Comparison of ENCODE assay signal across 14 cellular contexts in genomic region chr1:243287128-243287470, GRCh38. TPM values are rescaled to one million over a fixed set of nuclear protein-coding genes. Genes with fewer than 3 reads are reported as not detected.
DNase-seq lines count a peak whose midpoint lies in the region; ATAC-seq and TF ChIP-seq lines count a peak whose summit lies in the region.
"Had no signal": no experiment of that assay in that cellular context is flagged by ENCODE, and none has a peak within 500 bp of the region (broad histone marks: within the 10 kb centered on the region; RNA-seq: fewer than 3 reads in every experiment).

No MANE protein-coding gene starts in this region.

- peaks cover 75% of the 10 kb centered on the region for H3K36me3 Mint-ChIP-seq in activated naive CD8-positive, alpha-beta T cell treated with anti-CD3 and anti-CD28 coated beads for 36 hours
- peaks cover 34% of the 10 kb centered on the region for H3K36me3 Mint-ChIP-seq in glutamatergic neuron (ENCODE audit: unreplicated experiment)
- H3K36me3 Mint-ChIP-seq in activated CD4-positive, alpha-beta memory T cell treated with anti-CD3 and anti-CD28 coated beads, Interleukin-2, amount 10 ng/mL, durations not matched to agents 7 days and 5 days (ENCODE audit: low read depth), result peaks cover 52% of the 10 kb centered on the region

- TF ChIP-seq CTCF in heart left ventricle (IDR thresholded peaks at IDR 0.05) (no peak), left lung (IDR thresholded peaks at IDR 0.05) (no peak), thoracic aorta (IDR thresholded peaks at IDR 0.05) (no peak), glutamatergic neuron (IDR thresholded peaks at IDR 0.05; ENCODE audit: partially characterized antibody, unreplicated experiment) (no peak)

- H3K36me3 ChIP-seq in heart left ventricle, result peaks cover 0 to 78% (median 26%) of the 10 kb centered on the region in 9 donors
- peaks cover 0 to 31% of the 10 kb centered on the region in 2 donors for H3K36me3 ChIP-seq in left lung
- H3K36me3 ChIP-seq in thoracic aorta, result no peaks in the 10 kb centered on the region

- peaks cover 21% of the 10 kb centered on the region for H3K4me1 Mint-ChIP-seq in activated naive CD8-positive, alpha-beta T cell treated with anti-CD3 and anti-CD28 coated beads for 36 hours
- peaks cover 7% of the 10 kb centered on the region for H3K4me1 Mint-ChIP-seq in glutamatergic neuron (ENCODE audit: low read depth, unreplicated experiment)
- H3K4me1 Mint-ChIP-seq in activated CD4-positive, alpha-beta memory T cell treated with anti-CD3 and anti-CD28 coated beads, Interleukin-2, amount 10 ng/mL, durations not matched to agents 7 days and 5 days, result peaks cover 22% of the 10 kb centered on the region

- DNase-seq in heart left ventricle, result no peak
- DNase-seq in Right ventricle myocardium superior, result no peak
- no peak for DNase-seq in activated naive CD8-positive, alpha-beta T cell treated with anti-CD3 and anti-CD28 coated beads for 36 hours
- DNase-seq in left lung, result no peak
- no peak for DNase-seq in thoracic aorta (ENCODE audit: low spot score)
- no peak for DNase-seq in glutamatergic neuron
- no peak for DNase-seq in activated CD4-positive, alpha-beta memory T cell treated with anti-CD3 and anti-CD28 coated beads, Interleukin-2, amount 10 ng/mL, durations not matched to agents 7 days and 5 days
- DNase-seq: activated CD4-positive, alpha-beta T cell treated with anti-CD3 and anti-CD28 coated beads, Interleukin-2, amount 50 U/mL, for 4 hours; anterior cingulate cortex; NCI-H1048; nucleus accumbens; testis had no signal

- peaks cover 0 to 50% (median 4%) of the 10 kb centered on the region in 12 donors for H3K4me1 ChIP-seq in heart left ventricle
- peaks cover 18 to 58% of the 10 kb centered on the region in 2 donors for H3K4me1 ChIP-seq in left lung
- peaks cover 6 to 35% of the 10 kb centered on the region in 2 donors for H3K4me1 ChIP-seq in thoracic aorta (ENCODE audit: control insufficient read depth in 1 of 2, low read depth in 2 of 2)

- H3K9me3 Mint-ChIP-seq in activated naive CD8-positive, alpha-beta T cell treated with anti-CD3 and anti-CD28 coated beads for 36 hours, result peaks cover 6% of the 10 kb centered on the region
- peaks cover 2% of the 10 kb centered on the region for H3K9me3 Mint-ChIP-seq in glutamatergic neuron (ENCODE audit: unreplicated experiment)
- no peaks in the 10 kb centered on the region for H3K9me3 Mint-ChIP-seq in activated CD4-positive, alpha-beta memory T cell treated with anti-CD3 and anti-CD28 coated beads, Interleukin-2, amount 10 ng/mL, durations not matched to agents 7 days and 5 days

- POLR2A ChIA-PET in activated CD4-positive, alpha-beta memory T cell treated with anti-CD3 and anti-CD28 coated beads, Interleukin-2, amount 10 ng/mL, durations not matched to agents 7 days and 5 days (lab: Charles Lee), result interaction anchor here (1.8 kb wide), 1 partner anchor 32 kb away, joined by 4 read pairs; the partner anchor contains the start of genes CEP170 and SDCCAG8

- CTCF ChIA-PET in activated CD4-positive, alpha-beta memory T cell treated with anti-CD3 and anti-CD28 coated beads, Interleukin-2, amount 10 ng/mL, durations not matched to agents 7 days and 5 days (lab: Charles Lee), result no interaction called here

- intact Hi-C loops in heart left ventricle (cut with DNase I) (no loop called here), Right ventricle myocardium superior (cut with DNase I) (no loop called here), left lung (cut with DNase I) (no loop called here)

- H3K27me3 Mint-ChIP-seq in activated naive CD8-positive, alpha-beta T cell treated with anti-CD3 and anti-CD28 coated beads for 36 hours, result no peaks in the 10 kb centered on the region
- no peaks in the 10 kb centered on the region for H3K27me3 Mint-ChIP-seq in glutamatergic neuron (ENCODE audit: unreplicated experiment)
- no peaks in the 10 kb centered on the region for H3K27me3 Mint-ChIP-seq in activated CD4-positive, alpha-beta memory T cell treated with anti-CD3 and anti-CD28 coated beads, Interleukin-2, amount 10 ng/mL, durations not matched to agents 7 days and 5 days

- H3K9me3 ChIP-seq in heart left ventricle (peaks cover 0 to 11% (median 0%) of the 10 kb centered on the region in 12 donors), left lung (no peaks in the 10 kb centered on the region), thoracic aorta (no peaks in the 10 kb centered on the region)
- H3K9me3 ChIP-seq: esophagus muscularis mucosa, testis had no signal

- H3K27ac Mint-ChIP-seq in activated naive CD8-positive, alpha-beta T cell treated with anti-CD3 and anti-CD28 coated beads for 36 hours, result peak overlapping the region; percentile 86
- H3K27ac Mint-ChIP-seq in glutamatergic neuron (ENCODE audit: unreplicated experiment), result no peak overlapping the region
- H3K27ac Mint-ChIP-seq in activated CD4-positive, alpha-beta memory T cell treated with anti-CD3 and anti-CD28 coated beads, Interleukin-2, amount 10 ng/mL, durations not matched to agents 7 days and 5 days, result no peak overlapping the region

- H3K4me3 ChIP-seq in heart left ventricle (no peak overlapping the region), left lung (no peak overlapping the region), thoracic aorta (no peak overlapping the region)
- H3K4me3 ChIP-seq: esophagus muscularis mucosa, testis had no signal

- no peak overlapping the region for H3K4me3 Mint-ChIP-seq in activated naive CD8-positive, alpha-beta T cell treated with anti-CD3 and anti-CD28 coated beads for 36 hours
- H3K4me3 Mint-ChIP-seq in glutamatergic neuron (ENCODE audit: unreplicated experiment), result no peak overlapping the region
- H3K4me3 Mint-ChIP-seq in activated CD4-positive, alpha-beta memory T cell treated with anti-CD3 and anti-CD28 coated beads, Interleukin-2, amount 10 ng/mL, durations not matched to agents 7 days and 5 days, result no peak overlapping the region

- H3K27me3 ChIP-seq in heart left ventricle, result no peaks in the 10 kb centered on the region
- no peaks in the 10 kb centered on the region for H3K27me3 ChIP-seq in left lung
- H3K27me3 ChIP-seq in thoracic aorta (replicated peaks; ENCODE audit: insufficient read depth), result no peaks in the 10 kb centered on the region
- H3K27me3 ChIP-seq: esophagus muscularis mucosa, testis had no signal

- ATAC-seq in heart left ventricle (peak in 2 of 4 donors; percentile 51 to 59), Right ventricle myocardium superior (ENCODE audit: poor library complexity) (no peak), left lung (peak; percentile 44), thoracic aorta (ENCODE audit: insufficient number of reproducible peaks, low FRiP score, low read depth) (no peak), GM21360 (IDR thresholded peaks at IDR 0.05; ENCODE audit: unreplicated experiment) (no peak)

- no peak for TF ChIP-seq POLR2A in heart left ventricle (IDR thresholded peaks at IDR 0.05)

- H3K27ac ChIP-seq in heart left ventricle (peak overlapping the region in 10 of 12 donors; percentile 11 to 93 (median 44)), left lung (peak overlapping the region; percentile 77 to 86), thoracic aorta (peak overlapping the region; percentile 15 to 57)
- H3K27ac ChIP-seq: testis had no signal

- 62 to 66% (median 64%) methylated on average over 2 of the region's 2 CpGs for WGBS in heart left ventricle, 4 donors

RNA-seq across cellular contexts. Expression of gene SDCCAG8, which starts 31.3 kb away (rescaled TPM):
- total RNA-seq in heart left ventricle, result 10 to 100 TPM; 16.7 to 36.6 (median 23.6) TPM
- 10 to 100 TPM in 1 of 2 donors, 1 to 10 TPM in 1; 7.8 to 12.8 TPM for polyA plus RNA-seq in heart left ventricle
- 16.5 TPM for total RNA-seq in Right ventricle myocardium superior
- 10 to 100 TPM; 24.2 to 24.7 TPM for total RNA-seq in activated naive CD8-positive, alpha-beta T cell treated with anti-CD3 and anti-CD28 coated beads for 36 hours
- total RNA-seq in left lung, result 10 to 100 TPM; 62.2 to 83.7 TPM
- 10 to 100 TPM; 23.2 to 91.0 TPM for total RNA-seq in thoracic aorta
- 52.8 TPM for total RNA-seq in glutamatergic neuron (ENCODE audit: unreplicated experiment)
- total RNA-seq in activated CD4-positive, alpha-beta memory T cell treated with anti-CD3 and anti-CD28 coated beads, Interleukin-2, amount 10 ng/mL, durations not matched to agents 7 days and 5 days, result 10 to 100 TPM; 18.8 to 20.3 TPM

RNA-seq across cellular contexts. Expression of gene CEP170, which starts 32.0 kb away (rescaled TPM):
- total RNA-seq in heart left ventricle, result 10 to 100 TPM; 27.2 to 70.3 (median 42.7) TPM
- polyA plus RNA-seq in heart left ventricle, result 10 to 100 TPM in 1 of 2 donors, 1 to 10 TPM in 1; 9.7 to 16.6 TPM
- total RNA-seq in Right ventricle myocardium superior, result 45.0 TPM
- 10 to 100 TPM; 44.3 to 47.4 TPM for total RNA-seq in activated naive CD8-positive, alpha-beta T cell treated with anti-CD3 and anti-CD28 coated beads for 36 hours
- total RNA-seq in left lung, result 100 to 1,000 TPM in 1 of 2 donors, 10 to 100 TPM in 1; 72.2 to 111 TPM
- total RNA-seq in thoracic aorta, result 10 to 100 TPM; 59.8 to 74.3 TPM
- total RNA-seq in glutamatergic neuron (ENCODE audit: unreplicated experiment), result 450 TPM
- total RNA-seq in activated CD4-positive, alpha-beta memory T cell treated with anti-CD3 and anti-CD28 coated beads, Interleukin-2, amount 10 ng/mL, durations not matched to agents 7 days and 5 days, result 10 to 100 TPM; 22.5 to 24.4 TPM
